ENCODE assay signal across 10 cellular contexts in the genomic region with DNA sequence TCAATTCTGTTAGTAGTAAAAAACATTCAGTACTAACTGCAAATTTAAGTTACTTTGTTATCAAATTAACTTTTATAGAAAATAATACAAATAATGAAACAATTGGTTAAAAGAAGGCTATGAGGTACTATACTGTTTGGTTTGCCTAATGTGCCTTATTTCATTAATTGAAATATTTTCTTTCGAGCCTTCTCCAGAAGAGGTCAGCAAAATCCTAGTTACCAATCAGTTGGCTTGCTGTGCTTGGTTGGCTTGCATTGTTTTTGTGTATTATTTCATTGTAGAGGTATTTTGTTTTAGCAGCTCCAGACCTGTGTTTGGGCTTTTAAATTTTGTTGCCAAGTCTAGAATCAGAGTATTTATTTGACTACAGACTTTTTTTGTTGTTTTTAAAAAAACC.
DNase-seq lines count a peak whose midpoint lies in the region; TF ChIP-seq lines count a peak whose summit lies in the region.
"Had no signal": no experiment of that assay in that cellular context is flagged by ENCODE, and none has a peak within 500 bp of the region (broad histone marks: within the 10 kb centered on the region; RNA-seq: fewer than 3 reads in every experiment).

No MANE protein-coding gene starts in this region.

- DNase-seq in ELR (ENCODE audit: low read depth) (peak; percentile 20), OCI-M1 (lab: John Stamatoyannopoulos, UW) (peak; percentile 28), fibroblast of gingiva (ENCODE audit: low read depth) (peak; percentile 33), ovary (no peak), NCI-H128 (lab: John Stamatoyannopoulos, UW; ENCODE audit: unreplicated experiment) (no peak), esophagus squamous epithelium (lab: John Stamatoyannopoulos, UW) (no peak), NOMO-1 treated with DMSO at 0.1 percent for 48 hours (lab: John Stamatoyannopoulos, UW; ENCODE audit: unreplicated experiment) (no peak)
- no peak for DNase-seq in stimulated activated naive CD4-positive, alpha-beta T cell (lab: John Stamatoyannopoulos, UW)
- DNase-seq: central memory CD4-positive, alpha-beta T cell; pancreas had no signal

- no peak for TF ChIP-seq EP300 in ovary (IDR thresholded peaks at IDR 0.05)

- H3K4me1 ChIP-seq in ovary (ENCODE audit: insufficient read depth) (peaks cover 10% of the 10 kb centered on the region), esophagus squamous epithelium (peaks cover 7 to 50% (median 21%) of the 10 kb centered on the region in 3 donors)
- H3K4me1 ChIP-seq: pancreas had no signal

- no peak overlapping the region for H3K4me3 ChIP-seq in ovary
- no peak overlapping the region for H3K4me3 ChIP-seq in esophagus squamous epithelium
- H3K4me3 ChIP-seq: pancreas had no signal

- H3K27me3 ChIP-seq in ovary (no peaks in the 10 kb centered on the region), esophagus squamous epithelium (no peaks in the 10 kb centered on the region)
- H3K27me3 ChIP-seq: pancreas had no signal

- H3K27ac ChIP-seq in ovary, result no peak overlapping the region
- no peak overlapping the region for H3K27ac ChIP-seq in esophagus squamous epithelium
- H3K27ac ChIP-seq: pancreas had no signal

- H3K36me3 ChIP-seq in ovary (no peaks in the 10 kb centered on the region), esophagus squamous epithelium (peaks cover 0 to 46% (median 0%) of the 10 kb centered on the region in 3 donors)
- H3K36me3 ChIP-seq: pancreas had no signal

- TF ChIP-seq CTCF in ovary (IDR thresholded peaks at IDR 0.05), result peak; percentile 11 to 37 (median 24)
- peak in 2 of 6 experiments; percentile 12 to 29 for TF ChIP-seq CTCF in esophagus squamous epithelium (IDR thresholded peaks at IDR 0.05)

- 6 to 10% (median 7%) methylated on average over 1 of the region's 1 CpG for WGBS in ovary, 3 donors
- 29 to 38% methylated on average over 1 of the region's 1 CpG for WGBS in esophagus squamous epithelium, 2 donors

- intact Hi-C loops in ovary (cut with DNase I) (loop anchor here in 2 of 4 donors (5.0 to 10.0 kb wide), 2 partner anchors 134 to 137 kb away; no protein-coding TSS in a partner anchor), esophagus squamous epithelium (cut with DNase I) (loop anchor here (10.0 kb wide), 1 partner anchor 137 kb away; no protein-coding TSS in a partner anchor)

- TF ChIP-seq POLR2A in ovary (IDR thresholded peaks at IDR 0.05), result no peak
- TF ChIP-seq POLR2A in esophagus squamous epithelium (IDR thresholded peaks at IDR 0.05), result no peak

- H3K9me3 ChIP-seq in ovary (no peaks in the 10 kb centered on the region), esophagus squamous epithelium (no peaks in the 10 kb centered on the region)
- H3K9me3 ChIP-seq: pancreas had no signal

Comparison
In these comparisons a context has a peak if more than half of its experiments do, and no peak if none do; other contexts are left out.
1. DNase-seq: peak in ELR (single experiment), OCI-M1 (single experiment) and fibroblast of gingiva (single experiment); none in ovary (0 of 5), stimulated activated naive CD4-positive, alpha-beta T cell (0 of 6), NCI-H128 (single experiment), esophagus squamous epithelium (single experiment) and NOMO-1 treated with DMSO at 0.1 percent for 48 hours (single experiment).